In genomic region chr10:22856444-22857074, GRCh38 we compare ENCODE assay signal across 25 cellular contexts.
DNase-seq lines count a peak whose midpoint lies in the region; ATAC-seq, FAIRE-seq and TF ChIP-seq lines count a peak whose summit lies in the region.
"Had no signal": no experiment of that assay in that cellular context is flagged by ENCODE, and none has a peak within 500 bp of the region (broad histone marks: within the 10 kb centered on the region; RNA-seq: fewer than 3 reads in every experiment).

No MANE protein-coding gene starts in this region.

- H4K20me1 ChIP-seq in GM12878 (ENCODE audit: control insufficient read depth, insufficient read depth), result no peaks in the 10 kb centered on the region

- intact Hi-C loops in GM12878 (cut with micrococcal nuclease; ENCODE audit: unreplicated experiment), result no loop called here
- intact Hi-C loops in CD8-positive, alpha-beta T cell (cut with DNase I, micrococcal nuclease), result no loop called here

- no peaks in the 10 kb centered on the region for H3K4me1 ChIP-seq in GM12878 (ENCODE audit: control insufficient read depth, insufficient read depth, low read length)
- no peaks in the 10 kb centered on the region for H3K4me1 ChIP-seq in CD8-positive, alpha-beta T cell (ENCODE audit: insufficient read depth, low read length)
- H3K4me1 ChIP-seq: parathyroid adenoma had no signal

- POLR2A ChIA-PET in GM12878 (lab: Charles Lee), result interaction anchor here (0.6 kb wide), 1 partner anchor 1359 kb away, joined by 3 read pairs; no protein-coding TSS in a partner anchor
- POLR2A ChIA-PET in CD8-positive, alpha-beta T cell (lab: Charles Lee), result no interaction called here

- no peak overlapping the region for H3K9ac ChIP-seq in GM12878 (ENCODE audit: control insufficient read depth, insufficient read depth, low read length)
- H3K9ac ChIP-seq: parathyroid adenoma had no signal

- RAD21 ChIA-PET in GM12878 (lab: Charles Lee; ENCODE audit: unreplicated experiment), result interaction anchor here (0.6 to 1.1 kb wide), 2 partner anchors 137 to 339 kb away, joined by 3 read pairs; no protein-coding TSS in a partner anchor

- no peaks in the 10 kb centered on the region for H3K36me3 Mint-ChIP-seq in effector memory CD8-positive, alpha-beta T cell (ENCODE audit: insufficient read depth)
- no peaks in the 10 kb centered on the region for H3K36me3 Mint-ChIP-seq in CD8-positive, alpha-beta T cell
- H3K36me3 Mint-ChIP-seq: activated CD4-positive, alpha-beta memory T cell treated with anti-CD3 and anti-CD28 coated beads for 36 hours; WTC11 had no signal

- in situ Hi-C loops in GM12878 (cut with MboI), result no loop called here

- DNase-seq in GM12878 (ENCODE audit: low read depth, low spot score), result no peak
- no peak for DNase-seq in RCC 7860 (ENCODE audit: low spot score)
- DNase-seq in effector memory CD8-positive, alpha-beta T cell, result no peak
- DNase-seq in CD8-positive, alpha-beta T cell, result no peak
- DNase-seq: activated CD4-positive, alpha-beta memory T cell treated with anti-CD3 and anti-CD28 coated beads for 36 hours; activated gamma-delta T cell; C1 segment of cervical spinal cord; effector memory CD4-positive, alpha-beta T cell; Karpas-422; midbrain; NCI-H187; NCI-H774; right lobe of liver; stimulated activated CD8-positive, alpha-beta memory T cell treated with anti-CD3 and anti-CD28 coated beads, Interleukin-4, amount 100 ng/mL, for 48 hours; T-helper 9 cell had no signal

- H3K27ac Mint-ChIP-seq in effector memory CD8-positive, alpha-beta T cell, result no peak overlapping the region
- no peak overlapping the region for H3K27ac Mint-ChIP-seq in CD8-positive, alpha-beta T cell
- H3K27ac Mint-ChIP-seq: activated CD4-positive, alpha-beta memory T cell treated with anti-CD3 and anti-CD28 coated beads for 36 hours; natural killer cell treated with Interleukin-12 subunit alpha and Interleukin-12 subunit beta and Interleukin-15 and Interleukin-18, amount 100 ng/mL, for 72 hours; WTC11 had no signal

- H3K4me3 Mint-ChIP-seq in effector memory CD8-positive, alpha-beta T cell, result no peak overlapping the region
- no peak overlapping the region for H3K4me3 Mint-ChIP-seq in CD8-positive, alpha-beta T cell
- H3K4me3 Mint-ChIP-seq: activated CD4-positive, alpha-beta memory T cell treated with anti-CD3 and anti-CD28 coated beads for 36 hours; natural killer cell treated with Interleukin-12 subunit alpha and Interleukin-12 subunit beta and Interleukin-15 and Interleukin-18, amount 100 ng/mL, for 72 hours; WTC11 had no signal

- H3K4me3 ChIP-seq in GM12878, result no peak overlapping the region
- no peak overlapping the region for H3K4me3 ChIP-seq in CD8-positive, alpha-beta T cell (ENCODE audit: low read depth, low read length)
- H3K4me3 ChIP-seq: hepatocyte, right lobe of liver had no signal

- no peaks in the 10 kb centered on the region for H3K27me3 Mint-ChIP-seq in effector memory CD8-positive, alpha-beta T cell
- H3K27me3 Mint-ChIP-seq in CD8-positive, alpha-beta T cell (ENCODE audit: low read depth), result no peaks in the 10 kb centered on the region
- H3K27me3 Mint-ChIP-seq: activated CD4-positive, alpha-beta memory T cell treated with anti-CD3 and anti-CD28 coated beads for 36 hours had no signal

- no peaks in the 10 kb centered on the region for H3K9me3 ChIP-seq in GM12878 (replicated peaks; ENCODE audit: control insufficient read depth, insufficient read depth, low read length)
- H3K9me3 ChIP-seq in CD8-positive, alpha-beta T cell (ENCODE audit: low read length), result no peaks in the 10 kb centered on the region
- H3K9me3 ChIP-seq: right lobe of liver had no signal

- no peak overlapping the region for H3K4me2 ChIP-seq in GM12878 (ENCODE audit: control insufficient read depth, insufficient read depth)
- H3K4me2 ChIP-seq: hepatocyte had no signal

- TF ChIP-seq EP300 in GM12878 (IDR thresholded peaks at IDR 0.05; ENCODE audit: borderline replicate concordance in 1 of 2, control insufficient read depth in 1 of 2, low read depth in 2 of 2, low read length in 2 of 2), result no peak

- no peaks in the 10 kb centered on the region for H3K79me2 ChIP-seq in GM12878 (ENCODE audit: control insufficient read depth, insufficient read depth, low read length)
- H3K79me2 ChIP-seq: hepatocyte, parathyroid adenoma had no signal

- WGBS in GM12878 (ENCODE audit: insufficient coverage, insufficient replicate concordance, low lambda C conversion rate, missing lambda C conversion rate), result 3% methylated on average over 2 of the region's 2 CpGs

- TF ChIP-seq RAD21 in GM12878 (IDR thresholded peaks at IDR 0.05; ENCODE audit: insufficient read depth, low read depth, low read length), result no peak

- H3K27me3 ChIP-seq in GM12878 (replicated peaks in 1 of 2; ENCODE audit: control insufficient read depth in 2 of 2, insufficient read depth in 2 of 2, low read length in 1 of 2), result no peaks in the 10 kb centered on the region
- H3K27me3 ChIP-seq in CD8-positive, alpha-beta T cell (ENCODE audit: insufficient read depth, low read length), result no peaks in the 10 kb centered on the region
- H3K27me3 ChIP-seq: hepatocyte, right lobe of liver had no signal

- SMC1A ChIA-PET in GM12878 (lab: Charles Lee; ENCODE audit: uncharacterized antibody, unreplicated experiment), result interaction anchor here (0.6 to 1.5 kb wide), 2 partner anchors 10 to 227 kb away, joined by 3 to 4 read pairs; no protein-coding TSS in a partner anchor

- FAIRE-seq in GM12878 (lab: Jason Lieb, UNC) (no peak), RCC 7860 (lab: Jason Lieb, UNC) (no peak)
- FAIRE-seq: colon, frontal cortex had no signal

- no peak for TF ChIP-seq POLR2A in GM12878 (IDR thresholded peaks at IDR 0.05; ENCODE audit: low read depth, low read length)

- H3K27ac ChIP-seq in GM12878 (ENCODE audit: control insufficient read depth, insufficient read depth), result no peak overlapping the region
- H3K27ac ChIP-seq in CD8-positive, alpha-beta T cell (ENCODE audit: low read depth, low read length), result no peak overlapping the region
- H3K27ac ChIP-seq: hepatocyte, parathyroid adenoma, right lobe of liver had no signal

- no peaks in the 10 kb centered on the region for H3K36me3 ChIP-seq in GM12878 (ENCODE audit: control insufficient read depth in 2 of 2, insufficient read depth in 2 of 2, low read length in 1 of 2)
- H3K36me3 ChIP-seq in CD8-positive, alpha-beta T cell (ENCODE audit: insufficient read depth, low read length), result no peaks in the 10 kb centered on the region
- H3K36me3 ChIP-seq: right lobe of liver had no signal

- no peaks in the 10 kb centered on the region for H3K9me3 Mint-ChIP-seq in effector memory CD8-positive, alpha-beta T cell
- no peaks in the 10 kb centered on the region for H3K9me3 Mint-ChIP-seq in CD8-positive, alpha-beta T cell
- H3K9me3 Mint-ChIP-seq: activated CD4-positive, alpha-beta memory T cell treated with anti-CD3 and anti-CD28 coated beads for 36 hours; natural killer cell treated with Interleukin-12 subunit alpha and Interleukin-12 subunit beta and Interleukin-15 and Interleukin-18, amount 100 ng/mL, for 72 hours; WTC11 had no signal

- no TSS peak for BruUV-seq in GM12878 (replicated peaks; lab: Mats Ljungman, UMichigan)

- H2AFZ ChIP-seq in GM12878 (ENCODE audit: control insufficient read depth, low read depth, low read length), result no peak overlapping the region
- H2AFZ ChIP-seq: hepatocyte, parathyroid adenoma had no signal

- CTCF ChIA-PET in GM12878 (lab: Yijun Ruan, JAX), result no interaction called here
- CTCF ChIA-PET in CD8-positive, alpha-beta T cell (lab: Charles Lee), result no interaction called here

- TF ChIP-seq CTCF in GM12878 (IDR thresholded peaks at IDR 0.05 in 2 of 3, conservative IDR thresholded peaks at IDR 0.05 in 1 of 3; ENCODE audit: control insufficient read depth in 2 of 3, extremely low read depth in 1 of 3, insufficient read depth in 1 of 3, low read depth in 3 of 3, low read length in 3 of 3), result no peak
- TF ChIP-seq CTCF in CD8-positive, alpha-beta T cell (IDR thresholded peaks at IDR 0.05), result no peak

- ATAC-seq in GM18858 (IDR thresholded peaks at IDR 0.05; ENCODE audit: unreplicated experiment) (peak; percentile 60), GM21367 (IDR thresholded peaks at IDR 0.05; ENCODE audit: unreplicated experiment) (peak; percentile 79), HG02798 (IDR thresholded peaks at IDR 0.05; ENCODE audit: poor library complexity, unreplicated experiment) (peak; percentile 64), GM12878 (peak; percentile 81)
- no peak for ATAC-seq in effector memory CD8-positive, alpha-beta T cell (replicated peaks)
- no peak for ATAC-seq in CD8-positive, alpha-beta T cell
- ATAC-seq: esophagus mucosa; natural killer cell treated with Interleukin-12 subunit alpha and Interleukin-12 subunit beta and Interleukin-15 and Interleukin-18, amount 100 ng/mL, for 72 hours; right lobe of liver; WTC11 had no signal

- H3K4me1 Mint-ChIP-seq in effector memory CD8-positive, alpha-beta T cell (ENCODE audit: low read depth in 2 of 2), result no peaks in the 10 kb centered on the region
- no peaks in the 10 kb centered on the region for H3K4me1 Mint-ChIP-seq in CD8-positive, alpha-beta T cell (ENCODE audit: low read depth)
- H3K4me1 Mint-ChIP-seq: WTC11 had no signal

TF ChIP-seq in GM12878, 131 proteins besides CTCF, POLR2A, EP300 and RAD21 (continues in another document):
- TF ChIP-seq ZBTB33 (IDR thresholded peaks at IDR 0.05) (no peak), PKNOX1 (IDR thresholded peaks at IDR 0.05) (no peak), JUNB (IDR thresholded peaks at IDR 0.05) (0 out of 2 replicates have a peak, but pooled peaks have one; percentile 34)

Comparison
In these comparisons a context has a peak if more than half of its experiments do, and no peak if none do; other contexts are left out.
1. ATAC-seq: peak in GM18858 (single experiment), GM21367 (single experiment), HG02798 (single experiment) and GM12878 (single experiment); none in effector memory CD8-positive, alpha-beta T cell (single experiment) and CD8-positive, alpha-beta T cell (single experiment).